ENCODE assay signal across 9 cellular contexts in genomic region chr14:105060751-105061427, GRCh38. TPM values are rescaled to one million over a fixed set of nuclear protein-coding genes. Genes with fewer than 3 reads are reported as not detected.
A peak's percentile ranks its signal among the peaks of the same experiment; 100 is the strongest.
DNase-seq lines count a peak whose midpoint lies in the region; ATAC-seq lines count a peak whose summit lies in the region.
"Had no signal": no experiment of that assay in that cellular context is flagged by ENCODE, and none has a peak within 500 bp of the region (broad histone marks: within the 10 kb centered on the region; RNA-seq: fewer than 3 reads in every experiment).

No MANE protein-coding gene starts in this region.

- H3K9me3 ChIP-seq in thymus (ENCODE audit: control insufficient read depth): peaks cover 2% of the 10 kb centered on the region
- H3K9me3 ChIP-seq: A549 had no signal

- peak overlapping the region; percentile 47 for H3K27ac ChIP-seq in thymus (ENCODE audit: low read depth)
- H3K27ac ChIP-seq: A549 had no signal

- H3K4me1 ChIP-seq in thymus (ENCODE audit: control insufficient read depth, insufficient read depth, low read length): peaks cover 19% of the 10 kb centered on the region

- no peaks in the 10 kb centered on the region for H3K27me3 ChIP-seq in thymus (ENCODE audit: control insufficient read depth, insufficient read depth)

- no peak overlapping the region for H3K4me3 ChIP-seq in thymus (ENCODE audit: low read length)
- H3K4me3 ChIP-seq: A549 had no signal

- 31% methylated on average over 30 of the region's 30 CpGs for WGBS in thymus

- DNase-seq in activated CD4-positive, CD25-positive, alpha-beta regulatory T cell treated with anti-CD3 and anti-CD28 coated beads, Interleukin-2, amount 50 U/mL, for 72 hours: peak; percentile 34
- DNase-seq in activated gamma-delta T cell (lab: John Stamatoyannopoulos, UW) (peak; percentile 34), left kidney (ENCODE audit: low read depth, low spot score) (peak; percentile 48), D341Med (ENCODE audit: low spot score) (no peak), DMS 273 (lab: John Stamatoyannopoulos, UW; ENCODE audit: unreplicated experiment) (no peak), NCI-H1417 (lab: John Stamatoyannopoulos, UW) (no peak)

- no peaks in the 10 kb centered on the region for H3K36me3 ChIP-seq in thymus (ENCODE audit: control insufficient read depth, insufficient read depth)

- no peak for ATAC-seq in activated CD4-positive, CD25-positive, alpha-beta regulatory T cell treated with anti-CD3 and anti-CD28 coated beads, Interleukin-2, amount 50 U/mL, for 24 hours
- ATAC-seq: A549 had no signal

RNA-seq across cellular contexts. Expression of gene GPR132, which starts 4.3 kb away (rescaled TPM):
- polyA plus RNA-seq in thymus: 7.4 TPM

RNA-seq across cellular contexts. Expression of gene CDCA4, which starts 40.0 kb away (rescaled TPM):
- 10.7 TPM for polyA plus RNA-seq in thymus

Comparison
In these comparisons a context has a peak if more than half of its experiments do, and no peak if none do; other contexts are left out.
1. DNase-seq: peak in activated CD4-positive, CD25-positive, alpha-beta regulatory T cell treated with anti-CD3 and anti-CD28 coated beads, Interleukin-2, amount 50 U/mL, for 72 hours (single experiment), activated gamma-delta T cell (single experiment) and left kidney (single experiment); none in D341Med (single experiment), DMS 273 (single experiment) and NCI-H1417 (0 of 3).